22 cellular contexts compared by ENCODE assay signal in the genomic region with DNA sequence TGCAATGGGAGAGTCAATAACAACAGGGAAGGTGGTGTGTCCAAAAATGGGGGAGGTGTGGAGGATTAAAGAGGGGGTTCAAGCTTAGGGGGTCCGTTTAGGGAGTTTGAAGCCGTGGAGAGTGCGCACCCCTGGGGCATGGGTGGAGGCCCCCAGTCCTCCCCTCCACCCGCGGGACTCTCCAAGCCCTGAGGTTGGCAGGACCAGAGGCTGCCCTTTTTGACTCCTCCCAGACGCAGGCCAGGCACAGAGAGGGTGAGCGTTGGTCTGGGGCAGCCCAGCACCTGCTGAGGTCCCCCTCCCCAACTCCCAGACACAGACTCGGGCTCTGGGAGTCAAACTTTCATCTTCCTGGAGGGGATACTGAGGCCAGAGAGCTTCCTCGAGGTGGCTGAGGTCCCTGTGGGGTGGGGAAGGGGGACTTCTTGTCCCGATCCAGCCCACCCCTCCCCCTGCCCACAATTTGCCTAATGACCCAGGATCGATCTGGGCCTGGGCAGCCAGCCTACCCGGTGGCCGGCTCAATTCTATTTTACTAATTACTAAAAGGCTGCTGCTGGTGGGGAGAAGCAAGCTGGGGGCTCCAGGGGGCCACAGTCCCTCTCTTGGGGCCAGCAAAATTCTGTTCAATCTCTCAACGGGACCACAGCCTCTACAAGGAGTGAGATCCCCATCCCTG. TPM values are rescaled to one million over a fixed set of nuclear protein-coding genes. Genes with fewer than 3 reads are reported as not detected.
DNase-seq lines count a peak whose midpoint lies in the region; ATAC-seq, FAIRE-seq and TF ChIP-seq lines count a peak whose summit lies in the region.
"Had no signal": no experiment of that assay in that cellular context is flagged by ENCODE, and none has a peak within 500 bp of the region (broad histone marks: within the 10 kb centered on the region; RNA-seq: fewer than 3 reads in every experiment).

No MANE protein-coding gene starts in this region.

- H3K27ac Mint-ChIP-seq in activated CD8-positive, alpha-beta T cell treated with anti-CD3 and anti-CD28 coated beads, Interleukin-2, amount 10 ng/mL, durations not matched to agents 7 days and 5 days = peak overlapping the region; percentile 11
- H3K27ac Mint-ChIP-seq in activated CD8-positive, alpha-beta T cell treated with anti-CD3 and anti-CD28 coated beads for 36 hours = no peak overlapping the region
- no peak overlapping the region for H3K27ac Mint-ChIP-seq in GM23338
- H3K27ac Mint-ChIP-seq in naive thymus-derived CD4-positive, alpha-beta T cell = no peak overlapping the region
- H3K27ac Mint-ChIP-seq: stimulated activated naive CD8-positive, alpha-beta T cell treated with anti-CD3 and anti-CD28 coated beads, Interleukin-15, amount 100 ng/mL, for 72 hours had no signal

- H3K4me3 ChIP-seq in GM23338 (peak overlapping the region; percentile 55; the same call in 1 of the 2 replicates), K562 (no peak overlapping the region)
- no peak overlapping the region for H3K4me3 ChIP-seq in naive thymus-derived CD4-positive, alpha-beta T cell (ENCODE audit: low read length)
- H3K4me3 ChIP-seq: ovary had no signal

- TF ChIP-seq POLR2A in K562 (conservative IDR thresholded peaks at IDR 0.05) = no peak

- 26% methylated on average over 14 of the region's 14 CpGs for WGBS in K562 (ENCODE audit: insufficient coverage, low coverage, missing lambda C conversion rate)

- no peaks in the 10 kb centered on the region for H3K9me3 Mint-ChIP-seq in activated CD8-positive, alpha-beta T cell treated with anti-CD3 and anti-CD28 coated beads, Interleukin-2, amount 10 ng/mL, durations not matched to agents 7 days and 5 days (ENCODE audit: insufficient read depth)
- H3K9me3 Mint-ChIP-seq in activated CD8-positive, alpha-beta T cell treated with anti-CD3 and anti-CD28 coated beads for 36 hours = no peaks in the 10 kb centered on the region
- no peaks in the 10 kb centered on the region; the same call in 2 of the 3 replicates for H3K9me3 Mint-ChIP-seq in GM23338
- H3K9me3 Mint-ChIP-seq in naive thymus-derived CD4-positive, alpha-beta T cell = peaks cover 0 to 2% (median 0%) of the 10 kb centered on the region in 11 donors
- H3K9me3 Mint-ChIP-seq: stimulated activated naive CD8-positive, alpha-beta T cell treated with anti-CD3 and anti-CD28 coated beads, Interleukin-15, amount 100 ng/mL, for 72 hours had no signal

- H3K27ac ChIP-seq in GM23338 (ENCODE audit: low read depth) (no peak overlapping the region), K562 (ENCODE audit: extremely low read depth, low read depth, low read length) (no peak overlapping the region)
- H3K27ac ChIP-seq in naive thymus-derived CD4-positive, alpha-beta T cell (ENCODE audit: low read depth, low read length) = no peak overlapping the region
- H3K27ac ChIP-seq: BLaER1, heart left ventricle, ovary, upper lobe of left lung had no signal

- no TSS peak for BruUV-seq in K562 (replicated peaks; lab: Mats Ljungman, UMichigan)

- no peak for TF ChIP-seq RAD21 in K562 (CRISPR knock-in tag; conservative IDR thresholded peaks at IDR 0.05 in 1 of 2, IDR thresholded peaks at IDR 0.05 in 1 of 2)

- peaks cover 18% of the 10 kb centered on the region for H3F3A ChIP-seq in GM23338 (replicated peaks; ENCODE audit: low read depth)

- H4K20me1 ChIP-seq in GM23338 (replicated peaks; ENCODE audit: insufficient read depth) (peaks cover 11% of the 10 kb centered on the region; the same call in 1 of the 2 replicates), K562 (replicated peaks; ENCODE audit: control insufficient read depth, insufficient read depth, low read length) (no peaks in the 10 kb centered on the region; the same call in 1 of the 2 replicates)

- ATAC-seq in activated CD8-positive, alpha-beta T cell treated with anti-CD3 and anti-CD28 coated beads, Interleukin-2, amount 10 ng/mL, durations not matched to agents 7 days and 5 days = no peak
- ATAC-seq in activated CD8-positive, alpha-beta T cell treated with anti-CD3 and anti-CD28 coated beads for 36 hours = no peak
- ATAC-seq in GM23338 (no peak), K562 (no peak), GM21381 (IDR thresholded peaks at IDR 0.05; ENCODE audit: unreplicated experiment) (no peak)
- no peak for ATAC-seq in naive thymus-derived CD4-positive, alpha-beta T cell
- ATAC-seq: heart left ventricle; stimulated activated naive CD8-positive, alpha-beta T cell treated with anti-CD3 and anti-CD28 coated beads, Interleukin-15, amount 100 ng/mL, for 72 hours had no signal

- peaks cover 51% of the 10 kb centered on the region for H3K27me3 Mint-ChIP-seq in activated CD8-positive, alpha-beta T cell treated with anti-CD3 and anti-CD28 coated beads, Interleukin-2, amount 10 ng/mL, durations not matched to agents 7 days and 5 days (ENCODE audit: low read depth)
- H3K27me3 Mint-ChIP-seq in activated CD8-positive, alpha-beta T cell treated with anti-CD3 and anti-CD28 coated beads for 36 hours = peaks cover 52% of the 10 kb centered on the region
- peaks cover 83% of the 10 kb centered on the region for H3K27me3 Mint-ChIP-seq in GM23338 (ENCODE audit: insufficient read depth, low read depth, poor library complexity)
- H3K27me3 Mint-ChIP-seq in naive thymus-derived CD4-positive, alpha-beta T cell = peaks cover 31 to 60% (median 37%) of the 10 kb centered on the region in 5 donors

- H3K36me3 Mint-ChIP-seq in activated CD8-positive, alpha-beta T cell treated with anti-CD3 and anti-CD28 coated beads, Interleukin-2, amount 10 ng/mL, durations not matched to agents 7 days and 5 days (ENCODE audit: low read depth) = peaks cover under 1% of the 10 kb centered on the region
- no peaks in the 10 kb centered on the region for H3K36me3 Mint-ChIP-seq in activated CD8-positive, alpha-beta T cell treated with anti-CD3 and anti-CD28 coated beads for 36 hours (ENCODE audit: low read depth)
- no peaks in the 10 kb centered on the region for H3K36me3 Mint-ChIP-seq in GM23338 (ENCODE audit: low read depth)
- peaks cover 0 to 2% (median 0%) of the 10 kb centered on the region in 5 donors for H3K36me3 Mint-ChIP-seq in naive thymus-derived CD4-positive, alpha-beta T cell

- POLR2A ChIA-PET in activated CD8-positive, alpha-beta T cell treated with anti-CD3 and anti-CD28 coated beads, Interleukin-2, amount 10 ng/mL, durations not matched to agents 7 days and 5 days (lab: Charles Lee) = no interaction called here
- POLR2A ChIA-PET in activated CD8-positive, alpha-beta T cell treated with anti-CD3 and anti-CD28 coated beads for 36 hours (lab: Charles Lee) = no interaction called here
- POLR2A ChIA-PET in K562 (lab: Yijun Ruan, JAX) = interaction anchor here (0.7 kb wide), 1 partner anchor 88 kb away, joined by 3 read pairs; no protein-coding TSS in a partner anchor
- POLR2A ChIA-PET in naive thymus-derived CD4-positive, alpha-beta T cell (lab: Charles Lee) = interaction anchor here (0.6 kb wide), 1 partner anchor 336 kb away, joined by 3 read pairs; no protein-coding TSS in a partner anchor

- TF ChIP-seq CTCF in activated CD8-positive, alpha-beta T cell treated with anti-CD3 and anti-CD28 coated beads for 36 hours (IDR thresholded peaks at IDR 0.05) = no peak
- no peak for TF ChIP-seq CTCF in GM23338 (conservative IDR thresholded peaks at IDR 0.05; ENCODE audit: low read depth in 2 of 2)
- TF ChIP-seq CTCF in K562 (IDR thresholded peaks at IDR 0.05 in 2 of 3, conservative IDR thresholded peaks at IDR 0.05 in 1 of 3; ENCODE audit: insufficient read depth in 2 of 3, low read depth in 1 of 3, low read length in 3 of 3) = no peak

- intact Hi-C loops in activated CD8-positive, alpha-beta T cell treated with anti-CD3 and anti-CD28 coated beads for 36 hours (cut with micrococcal nuclease) = no loop called here
- intact Hi-C loops in K562 (cut with micrococcal nuclease) = no loop called here
- intact Hi-C loops in naive thymus-derived CD4-positive, alpha-beta T cell (cut with micrococcal nuclease) = no loop called here

- H3K4me1 ChIP-seq in GM23338 (ENCODE audit: insufficient read depth) (peaks cover 22% of the 10 kb centered on the region; the same call in 1 of the 2 replicates), K562 (replicated peaks in 1 of 2; ENCODE audit: control insufficient read depth in 2 of 2, insufficient read depth in 2 of 2, low read length in 2 of 2) (peaks cover 18 to 76% of the 10 kb centered on the region in 2 experiments)
- peaks cover 18 to 29% of the 10 kb centered on the region in 2 donors for H3K4me1 ChIP-seq in naive thymus-derived CD4-positive, alpha-beta T cell (ENCODE audit: control insufficient read depth in 2 of 2, insufficient read depth in 2 of 2, low read length in 2 of 2)

- no peaks in the 10 kb centered on the region for H3K9me2 ChIP-seq in GM23338 (ENCODE audit: insufficient read depth)

- in situ Hi-C loops in K562 (cut with MboI) = no loop called here

- H3K36me3 ChIP-seq in GM23338 (ENCODE audit: insufficient read depth) (no peaks in the 10 kb centered on the region), K562 (ENCODE audit: control insufficient read depth, insufficient read depth, low read length) (no peaks in the 10 kb centered on the region)
- no peaks in the 10 kb centered on the region for H3K36me3 ChIP-seq in naive thymus-derived CD4-positive, alpha-beta T cell (ENCODE audit: control insufficient read depth in 2 of 3, insufficient read depth in 3 of 3, low read length in 3 of 3)
- H3K36me3 ChIP-seq: BLaER1, heart left ventricle, ovary, upper lobe of left lung had no signal

- FAIRE-seq in K562 (lab: Jason Lieb, UNC) = no peak
- FAIRE-seq: GM12891 had no signal

- H2AFZ ChIP-seq in GM23338 = no peak overlapping the region
- no peak overlapping the region for H2AFZ ChIP-seq in K562 (ENCODE audit: low read depth, low read length)

- peak overlapping the region; percentile 46 for H3K4me3 Mint-ChIP-seq in activated CD8-positive, alpha-beta T cell treated with anti-CD3 and anti-CD28 coated beads, Interleukin-2, amount 10 ng/mL, durations not matched to agents 7 days and 5 days
- no peak overlapping the region for H3K4me3 Mint-ChIP-seq in activated CD8-positive, alpha-beta T cell treated with anti-CD3 and anti-CD28 coated beads for 36 hours
- H3K4me3 Mint-ChIP-seq in GM23338 = peak overlapping the region; percentile 48; the same call in 1 of the 3 replicates
- H3K4me3 Mint-ChIP-seq in naive thymus-derived CD4-positive, alpha-beta T cell = peak overlapping the region in 8 of 10 donors; percentile 27 to 69 (median 55)
- H3K4me3 Mint-ChIP-seq: stimulated activated naive CD8-positive, alpha-beta T cell treated with anti-CD3 and anti-CD28 coated beads, Interleukin-15, amount 100 ng/mL, for 72 hours had no signal

- CTCF ChIA-PET in activated CD8-positive, alpha-beta T cell treated with anti-CD3 and anti-CD28 coated beads, Interleukin-2, amount 10 ng/mL, durations not matched to agents 7 days and 5 days (lab: Charles Lee) = interaction anchor here (1.9 kb wide), 1 partner anchor 78 kb away, joined by 4 read pairs; no protein-coding TSS in a partner anchor
- CTCF ChIA-PET in activated CD8-positive, alpha-beta T cell treated with anti-CD3 and anti-CD28 coated beads for 36 hours (lab: Charles Lee) = interaction anchor here (0.6 to 1.2 kb wide), 2 partner anchors 76 to 205 kb away, joined by 3 to 4 read pairs; no protein-coding TSS in a partner anchor
- CTCF ChIA-PET in K562 (lab: Yijun Ruan, JAX; ENCODE audit: low intra/inter-chr PET ratio) = no interaction called here
- CTCF ChIA-PET in naive thymus-derived CD4-positive, alpha-beta T cell (lab: Charles Lee) = no interaction called here

- TF ChIP-seq EP300 in K562 (IDR thresholded peaks at IDR 0.05; ENCODE audit: low read length) = no peak

- no peaks in the 10 kb centered on the region for H3K9me3 ChIP-seq in K562 (replicated peaks; ENCODE audit: control insufficient read depth, insufficient read depth, low read depth, low read length)
- no peaks in the 10 kb centered on the region for H3K9me3 ChIP-seq in naive thymus-derived CD4-positive, alpha-beta T cell (ENCODE audit: control insufficient read depth in 2 of 3, low read length in 3 of 3)
- H3K9me3 ChIP-seq: BLaER1, heart left ventricle, ovary, upper lobe of left lung had no signal

- H3K4me2 ChIP-seq in GM23338 (peak overlapping the region; percentile 62; the same call in 1 of the 2 replicates), K562 (ENCODE audit: insufficient read depth, low read length) (no peak overlapping the region)

- H3K9ac ChIP-seq in K562 (ENCODE audit: insufficient read depth in 1 of 2, low read depth in 2 of 2, low read length in 2 of 2) = no peak overlapping the region
- H3K9ac ChIP-seq: BLaER1 had no signal

- no peaks in the 10 kb centered on the region for H3K9me1 ChIP-seq in K562 (ENCODE audit: control insufficient read depth, insufficient read depth, low read length)

- H3K27me3 ChIP-seq in GM23338 (ENCODE audit: insufficient read depth) (peaks cover 92% of the 10 kb centered on the region), K562 (ENCODE audit: control insufficient read depth in 2 of 2, insufficient read depth in 2 of 2, low read length in 2 of 2) (peaks cover 6 to 11% of the 10 kb centered on the region in 2 experiments; a peak in 4 of 5 replicates)
- peaks cover 29 to 48% of the 10 kb centered on the region in 2 donors for H3K27me3 ChIP-seq in naive thymus-derived CD4-positive, alpha-beta T cell (ENCODE audit: control insufficient read depth in 2 of 2, insufficient read depth in 2 of 2, low read length in 2 of 2)
- H3K27me3 ChIP-seq: ovary had no signal

- H3K79me2 ChIP-seq in GM23338 (replicated peaks; ENCODE audit: insufficient read depth) = no peaks in the 10 kb centered on the region
- H3K79me2 ChIP-seq in K562 (ENCODE audit: control insufficient read depth, insufficient read depth, low read length) = no peaks in the 10 kb centered on the region

- no peak for DNase-seq in activated CD8-positive, alpha-beta T cell treated with anti-CD3 and anti-CD28 coated beads, Interleukin-2, amount 10 ng/mL, durations not matched to agents 7 days and 5 days
- DNase-seq in activated CD8-positive, alpha-beta T cell treated with anti-CD3 and anti-CD28 coated beads for 36 hours = no peak
- DNase-seq in GM23338 (ENCODE audit: low spot score) (no peak), K562 (ENCODE audit: extremely low read depth in 1 of 4, low spot score in 3 of 4) (no peak), NK-92 (lab: John Stamatoyannopoulos, UW; ENCODE audit: unreplicated experiment) (no peak)
- DNase-seq in naive thymus-derived CD4-positive, alpha-beta T cell = no peak
- DNase-seq in stimulated activated CD4-positive, alpha-beta T cell treated with anti-CD3 and anti-CD28 coated beads, Interleukin-4, amount 100 ng/mL, for 4 hours = no peak
- DNase-seq: activated CD4-positive, alpha-beta T cell treated with anti-CD3 and anti-CD28 coated beads for 1 hour; heart left ventricle; MM.1S; NCI-H2227 treated with DMSO at 0.1 percent for 48 hours; NCI-H82; ovary; stimulated activated naive CD8-positive, alpha-beta T cell treated with anti-CD3 and anti-CD28 coated beads, Interleukin-15, amount 100 ng/mL, for 72 hours; T-helper 9 cell had no signal

- peaks cover 20% of the 10 kb centered on the region for H3K4me1 Mint-ChIP-seq in activated CD8-positive, alpha-beta T cell treated with anti-CD3 and anti-CD28 coated beads, Interleukin-2, amount 10 ng/mL, durations not matched to agents 7 days and 5 days (ENCODE audit: low read depth)
- peaks cover 12% of the 10 kb centered on the region for H3K4me1 Mint-ChIP-seq in activated CD8-positive, alpha-beta T cell treated with anti-CD3 and anti-CD28 coated beads for 36 hours (ENCODE audit: low read depth)
- H3K4me1 Mint-ChIP-seq in GM23338 = peaks cover 12% of the 10 kb centered on the region
- peaks cover 3 to 17% (median 14%) of the 10 kb centered on the region in 7 donors for H3K4me1 Mint-ChIP-seq in naive thymus-derived CD4-positive, alpha-beta T cell

RNA-seq across cellular contexts. Expression of gene ONECUT3, which starts 2.8 kb away (rescaled TPM):
- not detected for total RNA-seq in activated CD8-positive, alpha-beta T cell treated with anti-CD3 and anti-CD28 coated beads, Interleukin-2, amount 10 ng/mL, durations not matched to agents 7 days and 5 days
- not detected for total RNA-seq in activated CD8-positive, alpha-beta T cell treated with anti-CD3 and anti-CD28 coated beads for 36 hours
- not detected in 2 replicates for total RNA-seq in GM23338 (2014; rRNA removed; shearing (Covaris generic))
- polyA plus RNA-seq in GM23338 (2016; fragmentation: Nextera tagmentation; extraction: Ambion mirVana) (not detected in 2 replicates), K562 (2011; rRNA removed) (0.01 TPM in 1 of 2 replicates, not detected in the other), K562 (2014; fragmentation: Illumina TruSeq; extraction: Trizol) (not detected in 2 replicates), K562 (2014; fragmentation: Nextera tagmentation; extraction: Ambion mirVana) (not detected), K562 (2014; rRNA removed) (not detected in 2 replicates)
- total RNA-seq in K562 (2011; cell fraction: chromatin; rRNA removed; ENCODE audit: low replicate concordance) = 0.12 TPM in 1 of 2 replicates, not detected in the other
- total RNA-seq in K562 (2011; cell fraction: nucleolus; rRNA removed) = not detected in 2 replicates
- total RNA-seq in K562 (2011; cell fraction: nucleoplasm; rRNA removed) = 0.08 TPM in 1 of 2 replicates, not detected in the other
- total RNA-seq in K562 (2014; rRNA removed) (not detected in 2 replicates), K562 (2014; rRNA removed; fragmentation: Illumina TruSeq; extraction: Trizol) (not detected in 2 replicates), K562 (2015; rRNA removed; fragmentation: Illumina TruSeq; extraction: Trizol) (not detected in 2 replicates), K562 (2021) (not detected in 2 replicates)
- polyA plus RNA-seq in K562 (2011; cell fraction: cytosol; rRNA removed) = 0.01 and 0.04 TPM in 2 replicates
- polyA plus RNA-seq in K562 (2011; cell fraction: nucleus; rRNA removed) = 0.06 and 0.14 TPM in 2 replicates
- 0.01 and 0.07 TPM in 2 replicates for polyA plus RNA-seq in K562 (2012)
- 0.03 TPM in 1 of 2 replicates, not detected in the other for polyA minus RNA-seq in K562 (2011; rRNA and poly(A)+ RNA removed)
- polyA minus RNA-seq in K562 (2011; cell fraction: cytosol; rRNA and poly(A)+ RNA removed) = not detected in 2 replicates
- polyA minus RNA-seq in K562 (2011; cell fraction: nucleus; rRNA and poly(A)+ RNA removed) = not detected in 2 replicates
- not detected for total RNA-seq in naive thymus-derived CD4-positive, alpha-beta T cell
- not detected for polyA plus RNA-seq in naive thymus-derived CD4-positive, alpha-beta T cell
- total RNA-seq: A172, heart left ventricle, lower leg skin, SK-MEL-5, upper lobe of left lung had no signal
- polyA plus RNA-seq: heart left ventricle, ovary had no signal

Comparison
In these comparisons a context has a peak if more than half of its experiments do, and no peak if none do; other contexts are left out.
1. CTCF ChIA-PET loops: an anchor here in activated CD8-positive, alpha-beta T cell treated with anti-CD3 and anti-CD28 coated beads, Interleukin-2, amount 10 ng/mL, durations not matched to agents 7 days and 5 days (1.9 kb wide) and activated CD8-positive, alpha-beta T cell treated with anti-CD3 and anti-CD28 coated beads for 36 hours (0.6 to 1.2 kb wide); none called in K562 and naive thymus-derived CD4-positive, alpha-beta T cell.
2. POLR2A ChIA-PET loops: an anchor here in K562 (0.7 kb wide) and naive thymus-derived CD4-positive, alpha-beta T cell (0.6 kb wide); none called in activated CD8-positive, alpha-beta T cell treated with anti-CD3 and anti-CD28 coated beads, Interleukin-2, amount 10 ng/mL, durations not matched to agents 7 days and 5 days and activated CD8-positive, alpha-beta T cell treated with anti-CD3 and anti-CD28 coated beads for 36 hours.